In the genomic region with DNA sequence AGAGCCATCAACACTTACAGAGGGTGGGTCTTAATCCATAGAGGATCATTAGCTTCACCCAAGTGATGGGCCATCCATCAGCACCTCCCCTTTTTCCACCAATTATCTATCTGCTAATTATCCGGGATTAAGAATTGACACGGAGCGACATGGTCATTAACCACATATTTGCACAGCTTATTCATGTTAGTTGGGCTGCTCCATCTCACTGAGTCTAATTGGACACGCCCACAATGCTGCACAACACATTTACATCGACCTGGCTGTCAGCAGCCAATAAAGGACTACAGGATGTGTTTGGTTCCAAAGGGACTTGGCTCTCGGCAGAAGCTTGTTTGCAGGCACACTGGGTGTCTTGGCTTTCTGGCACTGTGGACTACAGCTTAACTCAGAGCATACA, we compare ENCODE assay signal across 17 cellular contexts. TPM values are rescaled to one million over a fixed set of nuclear protein-coding genes. Genes with fewer than 3 reads are reported as not detected.
"Had no signal": no experiment of that assay in that cellular context is flagged by ENCODE, and none has a peak within 500 bp of the region (broad histone marks: within the 10 kb centered on the region; RNA-seq: fewer than 3 reads in every experiment).

No MANE protein-coding gene starts in this region.

- H3K4me1 ChIP-seq: pancreas had no signal

- FAIRE-seq: islet of Langerhans, pancreas had no signal

- H3K4me3 ChIP-seq: gastroesophageal sphincter, heart right ventricle, pancreas, sigmoid colon, thyroid gland had no signal

- DNase-seq: activated CD4-positive, alpha-beta T cell treated with anti-CD3 and anti-CD28 coated beads, Interleukin-2, amount 10 ng/mL, durations not matched to agents 7 days and 5 days; activated CD8-positive, alpha-beta memory T cell treated with anti-CD3 and anti-CD28 coated beads for 24 hours; activated naive CD4-positive, alpha-beta T cell; activated naive CD8-positive, alpha-beta T cell treated with anti-CD3 and anti-CD28 coated beads, Interleukin-2, amount 10 ng/mL, durations not matched to agents 7 days and 5 days; heart right ventricle; naive B cell; pancreas; sigmoid colon; stimulated activated CD4-positive, alpha-beta T cell treated with anti-CD3 and anti-CD28 coated beads, Interleukin-1b, Interleukin-23, amount 100 ng/mL, for 48 hours; thyroid gland had no signal

- H3K36me3 ChIP-seq: gastroesophageal sphincter, heart right ventricle, pancreas, sigmoid colon, thyroid gland had no signal

- ATAC-seq: gastroesophageal sphincter; heart right ventricle; left lobe of liver; stimulated activated memory B cell treated with anti-CD40 and anti-IgM and Interleukin-4, amounts not matched to agents 10 μg/mL and 1 μg/mL and 100 μg/mL, for 72 hours had no signal

- H3K27me3 ChIP-seq: gastroesophageal sphincter, pancreas, sigmoid colon, thyroid gland had no signal

- H3K9me3 ChIP-seq: gastroesophageal sphincter, heart right ventricle, pancreas, sigmoid colon, thyroid gland had no signal

- H3K27ac ChIP-seq: gastroesophageal sphincter, heart right ventricle, pancreas, sigmoid colon, thyroid gland had no signal

RNA-seq across cellular contexts. Expression of a gene that starts 21.6 kb away (rescaled TPM):
- total RNA-seq: chondrocyte, heart right ventricle, left lobe of liver, mononuclear cell, sigmoid colon, urinary bladder had no signal
- polyA plus RNA-seq: heart right ventricle, sigmoid colon, urinary bladder had no signal
